ENCODE assay signal across 13 cellular contexts in genomic region chr3:8357859-8358258, GRCh38.
DNase-seq lines count a peak whose midpoint lies in the region; ATAC-seq and TF ChIP-seq lines count a peak whose summit lies in the region.
"Had no signal": no experiment of that assay in that cellular context is flagged by ENCODE, and none has a peak within 500 bp of the region (broad histone marks: within the 10 kb centered on the region; RNA-seq: fewer than 3 reads in every experiment).

No MANE protein-coding gene starts in this region.

- peaks cover 61% of the 10 kb centered on the region for H3K4me1 Mint-ChIP-seq in activated naive CD4-positive, alpha-beta T cell treated with anti-CD3 and anti-CD28 coated beads, Interleukin-2, amount 50 U/mL, for 24 hours
- H3K4me1 Mint-ChIP-seq in activated B cell treated with CpG ODN at 0.5 μM for 24 hours (peaks cover 27% of the 10 kb centered on the region), immature natural killer cell (peaks cover 72 to 98% of the 10 kb centered on the region in 2 donors), progenitor cell of endocrine pancreas (ENCODE audit: low read depth) (no peaks in the 10 kb centered on the region)
- H3K4me1 Mint-ChIP-seq: brain, neural crest cell had no signal

- CTCF ChIA-PET in activated B cell treated with CpG ODN at 0.5 μM for 24 hours (lab: Charles Lee) = no interaction called here

- H3K27ac Mint-ChIP-seq in activated naive CD4-positive, alpha-beta T cell treated with anti-CD3 and anti-CD28 coated beads, Interleukin-2, amount 50 U/mL, for 24 hours = peak overlapping the region; percentile 76
- peak overlapping the region; percentile 43 for H3K27ac Mint-ChIP-seq in activated B cell treated with CpG ODN at 0.5 μM for 24 hours
- peak overlapping the region; percentile 81 to 99 (median 98) for H3K27ac Mint-ChIP-seq in immature natural killer cell
- H3K27ac Mint-ChIP-seq in progenitor cell of endocrine pancreas = no peak overlapping the region
- H3K27ac Mint-ChIP-seq: brain had no signal

- no peak for DNase-seq in activated naive CD4-positive, alpha-beta T cell treated with anti-CD3 and anti-CD28 coated beads, Interleukin-2, amount 50 U/mL, for 16 hours
- DNase-seq in activated B cell treated with CpG ODN at 0.5 μM for 24 hours (no peak), immature natural killer cell (no peak), progenitor cell of endocrine pancreas (ENCODE audit: low spot score, unreplicated experiment) (no peak), HT-29 (ENCODE audit: low spot score) (no peak), NCI-H524 (lab: John Stamatoyannopoulos, UW) (no peak)
- DNase-seq: esophagus squamous epithelium, glutamatergic neuron, NCI-H1417 treated with DMSO at 0.1 percent for 48 hours had no signal

- intact Hi-C loops in activated B cell treated with CpG ODN at 0.5 μM for 24 hours (cut with micrococcal nuclease) = loop anchor here (1.0 kb wide), 1 partner anchor 143 kb away; the partner anchor contains the start of gene LMCD1

- peaks cover 14% of the 10 kb centered on the region for H3K9me3 Mint-ChIP-seq in activated naive CD4-positive, alpha-beta T cell treated with anti-CD3 and anti-CD28 coated beads, Interleukin-2, amount 50 U/mL, for 24 hours
- H3K9me3 Mint-ChIP-seq in activated B cell treated with CpG ODN at 0.5 μM for 24 hours = peaks cover 17% of the 10 kb centered on the region
- H3K9me3 Mint-ChIP-seq in immature natural killer cell = peaks cover 2 to 27% (median 10%) of the 10 kb centered on the region in 6 donors
- no peaks in the 10 kb centered on the region for H3K9me3 Mint-ChIP-seq in progenitor cell of endocrine pancreas (ENCODE audit: low read depth)
- H3K9me3 Mint-ChIP-seq: brain had no signal

- no peak overlapping the region for H3K4me3 Mint-ChIP-seq in activated naive CD4-positive, alpha-beta T cell treated with anti-CD3 and anti-CD28 coated beads, Interleukin-2, amount 50 U/mL, for 24 hours
- no peak overlapping the region for H3K4me3 Mint-ChIP-seq in activated B cell treated with CpG ODN at 0.5 μM for 24 hours
- peak overlapping the region; percentile 28 to 74 (median 65) for H3K4me3 Mint-ChIP-seq in immature natural killer cell
- no peak overlapping the region for H3K4me3 Mint-ChIP-seq in progenitor cell of endocrine pancreas (ENCODE audit: low read depth)
- H3K4me3 Mint-ChIP-seq: brain, neural crest cell had no signal

- H3K27me3 Mint-ChIP-seq in activated naive CD4-positive, alpha-beta T cell treated with anti-CD3 and anti-CD28 coated beads, Interleukin-2, amount 50 U/mL, for 24 hours = no peaks in the 10 kb centered on the region
- H3K27me3 Mint-ChIP-seq in activated B cell treated with CpG ODN at 0.5 μM for 24 hours (no peaks in the 10 kb centered on the region), immature natural killer cell (ENCODE audit: low read depth in 3 of 3) (peaks cover 5 to 14% (median 14%) of the 10 kb centered on the region in 3 donors), progenitor cell of endocrine pancreas (peaks cover 3% of the 10 kb centered on the region)

- ATAC-seq in activated B cell treated with CpG ODN at 0.5 μM for 24 hours (ENCODE audit: low read depth) (no peak), HG03045 (IDR thresholded peaks at IDR 0.05; ENCODE audit: unreplicated experiment) (no peak)

- H3K36me3 Mint-ChIP-seq in activated naive CD4-positive, alpha-beta T cell treated with anti-CD3 and anti-CD28 coated beads, Interleukin-2, amount 50 U/mL, for 24 hours = peaks cover 8% of the 10 kb centered on the region
- H3K36me3 Mint-ChIP-seq in activated B cell treated with CpG ODN at 0.5 μM for 24 hours (ENCODE audit: low read depth) = no peaks in the 10 kb centered on the region
- peaks cover 9 to 29% (median 20%) of the 10 kb centered on the region in 3 donors for H3K36me3 Mint-ChIP-seq in immature natural killer cell
- H3K36me3 Mint-ChIP-seq in progenitor cell of endocrine pancreas (ENCODE audit: insufficient read depth) = no peaks in the 10 kb centered on the region
- H3K36me3 Mint-ChIP-seq: brain had no signal

- POLR2A ChIA-PET in activated B cell treated with CpG ODN at 0.5 μM for 24 hours (lab: Charles Lee) = no interaction called here

- TF ChIP-seq CTCF in activated B cell treated with CpG ODN at 0.5 μM for 24 hours (IDR thresholded peaks at IDR 0.05) (no peak), progenitor cell of endocrine pancreas (IDR thresholded peaks at IDR 0.05; ENCODE audit: unreplicated experiment) (no peak)

Comparison
In these comparisons a context has a peak if more than half of its experiments do, and no peak if none do; other contexts are left out.
1. H3K4me3 Mint-ChIP-seq: peak in immature natural killer cell (5 of 5); none in activated naive CD4-positive, alpha-beta T cell treated with anti-CD3 and anti-CD28 coated beads, Interleukin-2, amount 50 U/mL, for 24 hours (single experiment), activated B cell treated with CpG ODN at 0.5 μM for 24 hours (single experiment) and progenitor cell of endocrine pancreas (single experiment).